ENCODE assay signal across 8 cellular contexts in the genomic region with DNA sequence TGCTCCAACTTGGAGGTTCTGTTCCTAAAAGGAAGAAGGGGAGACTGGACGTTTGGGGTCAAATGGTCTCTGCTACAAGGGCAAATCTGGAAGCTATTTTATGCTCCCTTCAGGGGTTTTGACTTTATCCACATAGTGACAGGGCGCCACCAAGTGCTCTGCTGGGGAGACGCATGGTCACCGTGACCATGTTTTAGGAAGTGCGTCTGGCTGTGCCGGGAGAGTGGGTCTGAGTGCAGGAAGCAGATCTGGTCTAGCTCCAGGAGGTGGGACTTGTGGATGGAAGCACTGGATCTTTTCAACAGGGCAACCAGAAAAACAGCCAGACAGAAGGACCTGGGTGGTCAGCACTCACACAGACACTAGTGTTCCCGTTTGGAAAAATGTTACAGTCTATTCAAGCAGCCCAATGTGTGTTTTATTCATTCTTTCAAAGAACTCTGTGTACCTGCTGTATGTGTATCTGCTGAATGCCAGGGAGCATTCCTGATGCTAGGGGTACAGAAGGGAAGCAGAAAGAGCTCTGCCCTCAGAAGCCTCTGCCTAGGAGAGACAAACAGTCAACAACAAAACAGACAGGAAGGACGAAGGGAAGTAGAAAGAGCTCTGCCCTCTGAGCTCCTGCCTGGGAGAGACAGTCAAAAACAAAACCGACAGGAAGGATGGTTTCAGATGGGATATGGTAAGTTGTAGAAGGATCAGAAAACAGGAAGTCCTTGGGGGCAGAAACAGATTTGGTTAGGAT. TPM values are rescaled to one million over a fixed set of nuclear protein-coding genes. Genes with fewer than 3 reads are reported as not detected.
A peak's percentile ranks its signal among the peaks of the same experiment; 100 is the strongest.
DNase-seq lines count a peak whose midpoint lies in the region; ATAC-seq and TF ChIP-seq lines count a peak whose summit lies in the region.

No MANE protein-coding gene starts in this region.

- no peaks in the 10 kb centered on the region for H3K9me2 ChIP-seq in OCI-LY7 (ENCODE audit: insufficient read depth, low read length)

- peak overlapping the region; percentile 74 to 98 (median 79) for H3K27ac Mint-ChIP-seq in nephron

- H3K4me3 ChIP-seq in BJ (ENCODE audit: low read depth, low read length) (no peak overlapping the region), OCI-LY7 (ENCODE audit: low read depth, low read length, poor library complexity, severe bottlenecking) (peak overlapping the region; percentile 20), thymus (ENCODE audit: low read length) (no peak overlapping the region)

- peak overlapping the region; percentile 25 for H3K27ac ChIP-seq in OCI-LY7 (ENCODE audit: low read depth, low read length, poor library complexity, severe bottlenecking)
- H3K27ac ChIP-seq in thymus (ENCODE audit: low read depth): peak overlapping the region; percentile 21

- no peak for DNase-seq in BJ (ENCODE audit: low read depth)
- peak; percentile 76 for DNase-seq in OCI-LY7 (ENCODE audit: low spot score)
- peak; percentile 63 to 65 for DNase-seq in activated T-cell treated with anti-CD3 and anti-CD28 coated beads, Interleukin-2, amount 50 U/mL, for 48 hours
- DNase-seq in fibroblast of peridontal ligament (ENCODE audit: extremely low read depth): peak; percentile 77

- CTCF ChIA-PET in BJ (lab: Yijun Ruan, JAX) (interaction anchor here (0.5 to 12.8 kb wide), 30 partner anchors 8 to 955 kb away, joined by 3 to 372 read pairs (median 6); no protein-coding TSS in a partner anchor), OCI-LY7 (lab: Charles Lee; ENCODE audit: unreplicated experiment) (interaction anchor here (0.5 to 2.6 kb wide), 9 partner anchors 9 to 340 kb away, joined by 3 to 25 read pairs (median 4); a partner anchor contains a TSS)

- H3K4me2 ChIP-seq in OCI-LY7 (ENCODE audit: low read length): peak overlapping the region; percentile 66

- TF ChIP-seq CTCF in BJ (IDR thresholded peaks at IDR 0.05; ENCODE audit: insufficient read depth, low read depth, low read length): peak; percentile 89
- peak; percentile 89 for TF ChIP-seq CTCF in OCI-LY7 (conservative IDR thresholded peaks at IDR 0.05; ENCODE audit: low read length)
- TF ChIP-seq CTCF in nephron (IDR thresholded peaks at IDR 0.05; ENCODE audit: unreplicated experiment in 3 of 3): peak; percentile 47 to 75 (median 52)

- peaks cover 4% of the 10 kb centered on the region for H3K36me3 Mint-ChIP-seq in nephron (ENCODE audit: low read depth)

- 5% methylated on average over 9 of the region's 9 CpGs for WGBS in thymus

- H3K36me3 ChIP-seq in BJ (ENCODE audit: control insufficient read depth, insufficient read depth, low read length) (no peaks in the 10 kb centered on the region; the same call in 1 of the 2 replicates), OCI-LY7 (ENCODE audit: insufficient read depth, low read length) (peaks cover 7% of the 10 kb centered on the region; the same call in 1 of the 2 replicates), thymus (ENCODE audit: control insufficient read depth, insufficient read depth) (no peaks in the 10 kb centered on the region)

- H2AFZ ChIP-seq in OCI-LY7 (ENCODE audit: low read length): peak overlapping the region; percentile 80

- H3K9me3 Mint-ChIP-seq in nephron: no peaks in the 10 kb centered on the region

- peaks cover 3% of the 10 kb centered on the region for H3K27me3 Mint-ChIP-seq in nephron (ENCODE audit: low read depth)

- H3K27me3 ChIP-seq in BJ (ENCODE audit: control insufficient read depth, insufficient read depth, low read length): no peaks in the 10 kb centered on the region
- H3K27me3 ChIP-seq in thymus (ENCODE audit: control insufficient read depth, insufficient read depth): no peaks in the 10 kb centered on the region

- no peaks in the 10 kb centered on the region for H4K20me1 ChIP-seq in OCI-LY7 (ENCODE audit: insufficient read depth, low read length)

- BruUV-seq in OCI-LY7 (replicated peaks; lab: Mats Ljungman, UMichigan): no TSS peak

- H3K79me2 ChIP-seq in OCI-LY7 (ENCODE audit: insufficient read depth, low read depth, low read length): no peaks in the 10 kb centered on the region

- no peaks in the 10 kb centered on the region for H3K9me3 ChIP-seq in OCI-LY7 (ENCODE audit: low read length)
- H3K9me3 ChIP-seq in thymus (ENCODE audit: control insufficient read depth): no peaks in the 10 kb centered on the region

- no peak overlapping the region for H3K4me3 Mint-ChIP-seq in nephron

- intact Hi-C loops in OCI-LY7 (cut with micrococcal nuclease; ENCODE audit: unreplicated experiment): loop anchor here (1.0 to 5.0 kb wide), 3 partner anchors 42 to 263 kb away; no protein-coding TSS in a partner anchor

- ATAC-seq in GM19035 (IDR thresholded peaks at IDR 0.05; ENCODE audit: unreplicated experiment): peak; percentile 75
- ATAC-seq in HG03469 (IDR thresholded peaks at IDR 0.05; ENCODE audit: unreplicated experiment): peak; percentile 88

- H3K4me1 Mint-ChIP-seq in nephron: peaks cover 75% of the 10 kb centered on the region

- POLR2A ChIA-PET in BJ (lab: Charles Lee): no interaction called here
- POLR2A ChIA-PET in OCI-LY7 (lab: Charles Lee): interaction anchor here (0.5 to 2.7 kb wide), 12 partner anchors 10 to 258 kb away, joined by 3 to 12 read pairs (median 3); no protein-coding TSS in a partner anchor

- H3K4me1 ChIP-seq in OCI-LY7 (ENCODE audit: insufficient read depth, low read length, poor library complexity, severe bottlenecking): peaks cover 28% of the 10 kb centered on the region
- no peaks in the 10 kb centered on the region for H3K4me1 ChIP-seq in thymus (ENCODE audit: control insufficient read depth, insufficient read depth, low read length)

RNA-seq across cellular contexts. Expression of a gene that starts 14.3 kb away (rescaled TPM):
- polyA plus RNA-seq in BJ (2011; rRNA removed): 13.4 and 22.8 TPM in 2 replicates
- 16.7 and 17.4 TPM in 2 replicates for polyA minus RNA-seq in BJ (2011; rRNA and poly(A)+ RNA removed)
- total RNA-seq in OCI-LY7 (2014; rRNA removed; shearing (Covaris generic)): 35.0 and 59.0 TPM in 2 replicates
- total RNA-seq in OCI-LY7 (2022): 51.9 and 55.8 TPM in 2 replicates
- polyA plus RNA-seq in thymus: 19.5 TPM
